21 cellular contexts compared by ENCODE assay signal in the genomic region with DNA sequence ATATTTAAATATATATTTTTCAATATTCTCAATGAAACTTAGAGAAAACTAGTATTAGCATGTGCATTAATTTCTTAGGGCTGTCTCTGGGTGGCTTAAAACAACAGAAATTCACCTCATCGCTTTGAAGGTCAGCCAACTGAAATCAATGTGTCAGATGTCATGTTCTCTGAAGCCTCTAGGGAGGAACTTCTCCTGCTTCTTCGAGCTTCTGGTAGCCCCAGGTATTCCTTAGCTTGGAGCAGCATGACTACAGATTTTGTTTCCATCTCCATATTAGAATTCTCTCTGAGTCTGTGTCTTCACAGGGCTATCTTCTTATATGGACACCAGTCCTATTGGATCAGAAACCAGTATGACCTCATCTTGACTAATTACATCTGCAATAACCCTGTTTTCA.
"Had no signal": no experiment of that assay in that cellular context is flagged by ENCODE, and none has a peak within 500 bp of the region (broad histone marks: within the 10 kb centered on the region; RNA-seq: fewer than 3 reads in every experiment).

No MANE protein-coding gene starts in this region.

- H3K9me3 ChIP-seq: mucosa of descending colon, ovary, sigmoid colon, testis, upper lobe of right lung, vagina had no signal

- H3K27me3 Mint-ChIP-seq: naive thymus-derived CD8-positive, alpha-beta T cell; stimulated activated naive B cell treated with anti-CD40 and anti-IgM and Interleukin-4, amounts not matched to agents 10 μg/mL and 1 μg/mL and 100 μg/mL, for 72 hours; stimulated activated naive CD8-positive, alpha-beta T cell treated with anti-CD3 and anti-CD28 coated beads, Interleukin-15, amount 100 ng/mL, for 72 hours had no signal

- H3K4me3 Mint-ChIP-seq: naive thymus-derived CD8-positive, alpha-beta T cell; neural crest cell; stimulated activated naive B cell treated with anti-CD40 and anti-IgM and Interleukin-4, amounts not matched to agents 10 μg/mL and 1 μg/mL and 100 μg/mL, for 72 hours; stimulated activated naive CD8-positive, alpha-beta T cell treated with anti-CD3 and anti-CD28 coated beads, Interleukin-15, amount 100 ng/mL, for 72 hours had no signal

- H3K36me3 ChIP-seq: heart left ventricle, ovary, right atrium auricular region, sigmoid colon, tibial nerve, upper lobe of right lung, vagina had no signal

- H3K27ac Mint-ChIP-seq: naive thymus-derived CD8-positive, alpha-beta T cell; stimulated activated naive B cell treated with anti-CD40 and anti-IgM and Interleukin-4, amounts not matched to agents 10 μg/mL and 1 μg/mL and 100 μg/mL, for 72 hours; stimulated activated naive CD8-positive, alpha-beta T cell treated with anti-CD3 and anti-CD28 coated beads, Interleukin-15, amount 100 ng/mL, for 72 hours had no signal

- ATAC-seq: heart left ventricle; left lobe of liver; mucosa of descending colon; naive thymus-derived CD8-positive, alpha-beta T cell; stimulated activated naive B cell treated with anti-CD40 and anti-IgM and Interleukin-4, amounts not matched to agents 10 μg/mL and 1 μg/mL and 100 μg/mL, for 72 hours; stimulated activated naive CD8-positive, alpha-beta T cell treated with anti-CD3 and anti-CD28 coated beads, Interleukin-15, amount 100 ng/mL, for 72 hours; upper lobe of right lung had no signal

- H3K4me3 ChIP-seq: heart left ventricle, mucosa of descending colon, ovary, right atrium auricular region, sigmoid colon, skin epidermis, testis, tibial nerve, upper lobe of right lung, vagina had no signal

- H3K27ac ChIP-seq: heart left ventricle, ovary, right atrium auricular region, sigmoid colon, skin epidermis, testis, tibial nerve, upper lobe of right lung, vagina had no signal

- DNase-seq: dermis blood vessel endothelial cell; heart left ventricle; hypothalamus; islet precursor cell; mammary epithelial cell; mucosa of descending colon; naive thymus-derived CD8-positive, alpha-beta T cell; ovary; sigmoid colon; stimulated activated CD4-positive, alpha-beta T cell treated with anti-CD3 and anti-CD28 coated beads, Interleukin-2, amount 100 ng/mL, for 24 hours; stimulated activated CD4-positive, alpha-beta T cell treated with anti-CD3 and anti-CD28 coated beads, Interleukin-4, amount 100 ng/mL, for 4 hours; stimulated activated naive B cell treated with anti-CD40 and anti-IgM and Interleukin-4, amounts not matched to agents 10 μg/mL and 1 μg/mL and 100 μg/mL, for 72 hours; stimulated activated naive CD8-positive, alpha-beta T cell treated with anti-CD3 and anti-CD28 coated beads, Interleukin-15, amount 100 ng/mL, for 72 hours; testis; upper lobe of right lung had no signal

- H3K4me1 ChIP-seq: heart left ventricle, right atrium auricular region, sigmoid colon, testis, upper lobe of right lung, vagina had no signal

- H3K27me3 ChIP-seq: heart left ventricle, ovary, right atrium auricular region, sigmoid colon, testis, tibial nerve, upper lobe of right lung, vagina had no signal

- H3K4me1 Mint-ChIP-seq: naive thymus-derived CD8-positive, alpha-beta T cell; stimulated activated naive B cell treated with anti-CD40 and anti-IgM and Interleukin-4, amounts not matched to agents 10 μg/mL and 1 μg/mL and 100 μg/mL, for 72 hours; stimulated activated naive CD8-positive, alpha-beta T cell treated with anti-CD3 and anti-CD28 coated beads, Interleukin-15, amount 100 ng/mL, for 72 hours had no signal

- H3K36me3 Mint-ChIP-seq: naive thymus-derived CD8-positive, alpha-beta T cell; stimulated activated naive B cell treated with anti-CD40 and anti-IgM and Interleukin-4, amounts not matched to agents 10 μg/mL and 1 μg/mL and 100 μg/mL, for 72 hours had no signal
